In the genomic region with DNA sequence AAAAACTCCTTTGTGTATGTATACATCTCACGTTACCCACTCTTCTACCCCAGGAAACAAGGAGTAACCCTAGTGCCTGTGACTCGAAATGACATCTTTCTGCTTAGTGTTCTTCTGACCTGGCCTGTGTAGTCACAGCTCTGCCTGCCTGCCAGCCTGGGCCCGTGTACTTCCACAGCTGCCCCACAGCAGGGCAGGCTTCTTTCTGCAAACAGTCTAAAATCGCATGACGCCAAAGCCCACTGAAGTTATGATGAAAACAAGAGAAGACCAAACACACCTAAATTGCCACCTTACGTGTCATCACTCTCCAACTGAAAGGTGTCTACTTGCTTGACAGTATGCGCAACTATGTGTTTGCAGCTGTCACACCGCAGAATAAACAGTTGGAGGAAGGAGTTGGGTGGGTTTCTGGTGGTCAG, we compare ENCODE assay signal across 8 cellular contexts. TPM values are rescaled to one million over a fixed set of nuclear protein-coding genes. Genes with fewer than 3 reads are reported as not detected.
DNase-seq lines count a peak whose midpoint lies in the region; ATAC-seq and TF ChIP-seq lines count a peak whose summit lies in the region.

No MANE protein-coding gene starts in this region.

- no peak for ATAC-seq in activated CD8-positive, alpha-beta T cell treated with anti-CD3 and anti-CD28 coated beads, Interleukin-2, amount 10 ng/mL, durations not matched to agents 7 days and 5 days
- ATAC-seq in GM19395 (IDR thresholded peaks at IDR 0.05; ENCODE audit: unreplicated experiment) = no peak
- ATAC-seq in GM21526 (IDR thresholded peaks at IDR 0.05; ENCODE audit: low FRiP score, unreplicated experiment) = no peak

- H3K27ac ChIP-seq in MM.1S (ENCODE audit: low read length) (peak overlapping the region; percentile 36; the same call in 1 of the 2 replicates), neural progenitor cell (no peak overlapping the region)

- H3F3A ChIP-seq in MM.1S (ENCODE audit: insufficient read depth, low read length) (peaks cover 11% of the 10 kb centered on the region; the same call in 1 of the 2 replicates), neural progenitor cell (ENCODE audit: low read depth) (peaks cover 25% of the 10 kb centered on the region)

- H3K27me3 ChIP-seq in MM.1S (replicated peaks; ENCODE audit: insufficient read depth, low read length) (no peaks in the 10 kb centered on the region), neural progenitor cell (peaks cover 25% of the 10 kb centered on the region)

- H4K20me1 ChIP-seq in MM.1S (ENCODE audit: insufficient read depth, low read length) (no peaks in the 10 kb centered on the region), neural progenitor cell (ENCODE audit: low read depth) (peaks cover 14% of the 10 kb centered on the region)

- TF ChIP-seq CTCF in MM.1S (IDR thresholded peaks at IDR 0.05; ENCODE audit: low read length) (peak; percentile 39), neural progenitor cell (IDR thresholded peaks at IDR 0.05) (peak; percentile 19)

- peaks cover 62% of the 10 kb centered on the region for H3K27me3 Mint-ChIP-seq in activated CD8-positive, alpha-beta T cell treated with anti-CD3 and anti-CD28 coated beads, Interleukin-2, amount 10 ng/mL, durations not matched to agents 7 days and 5 days (ENCODE audit: low read depth)
- peaks cover 15% of the 10 kb centered on the region for H3K27me3 Mint-ChIP-seq in neural progenitor cell (ENCODE audit: insufficient read depth, low read depth)

- 0 out of 2 replicates have a peak, but pooled peaks cover 8% of the 10 kb centered on the region for H3K4me1 ChIP-seq in MM.1S (ENCODE audit: low read length)
- H3K4me1 ChIP-seq in neural progenitor cell = peaks cover 24% of the 10 kb centered on the region

- H3K4me3 ChIP-seq in MM.1S (ENCODE audit: low read length) = peak overlapping the region; percentile 94
- peak overlapping the region; percentile 97 for H3K4me3 ChIP-seq in neural progenitor cell

- no peaks in the 10 kb centered on the region for H3K9me2 ChIP-seq in MM.1S (replicated peaks; ENCODE audit: insufficient read depth, low read length)

- peak overlapping the region; percentile 84 for H3K4me2 ChIP-seq in MM.1S (ENCODE audit: low read depth, low read length)
- H3K4me2 ChIP-seq in neural progenitor cell = peak overlapping the region; percentile 86

- no peak overlapping the region for H3K27ac Mint-ChIP-seq in activated CD8-positive, alpha-beta T cell treated with anti-CD3 and anti-CD28 coated beads, Interleukin-2, amount 10 ng/mL, durations not matched to agents 7 days and 5 days
- H3K27ac Mint-ChIP-seq in neural progenitor cell = no peak overlapping the region

- DNase-seq in DMS79 (lab: John Stamatoyannopoulos, UW) = peak; percentile 40
- peak; percentile 58 for DNase-seq in MM.1S
- no peak for DNase-seq in activated CD8-positive, alpha-beta T cell treated with anti-CD3 and anti-CD28 coated beads, Interleukin-2, amount 10 ng/mL, durations not matched to agents 7 days and 5 days
- DNase-seq in glomerular visceral epithelial cell (ENCODE audit: extremely low spot score) = peak; percentile 26
- peak; percentile 48 for DNase-seq in neural progenitor cell (ENCODE audit: low spot score)
- no peak for DNase-seq in COLO829 (ENCODE audit: low spot score)

- H3K79me2 ChIP-seq in MM.1S (ENCODE audit: low read length) = peaks cover 45% of the 10 kb centered on the region
- H3K79me2 ChIP-seq in neural progenitor cell (ENCODE audit: low read depth) = peaks cover 58% of the 10 kb centered on the region

- CTCF ChIA-PET in activated CD8-positive, alpha-beta T cell treated with anti-CD3 and anti-CD28 coated beads, Interleukin-2, amount 10 ng/mL, durations not matched to agents 7 days and 5 days (lab: Charles Lee) = interaction anchor here (1.4 to 4.3 kb wide), 2 partner anchors 29 to 312 kb away, joined by 3 to 23 read pairs; no protein-coding TSS in a partner anchor

- no peaks in the 10 kb centered on the region for H3K36me3 ChIP-seq in MM.1S (replicated peaks; ENCODE audit: insufficient read depth, low read length)
- no peaks in the 10 kb centered on the region for H3K36me3 ChIP-seq in neural progenitor cell

- POLR2A ChIA-PET in activated CD8-positive, alpha-beta T cell treated with anti-CD3 and anti-CD28 coated beads, Interleukin-2, amount 10 ng/mL, durations not matched to agents 7 days and 5 days (lab: Charles Lee) = no interaction called here

- peak overlapping the region; percentile 48 for H2AFZ ChIP-seq in MM.1S (ENCODE audit: low read length)
- no peak overlapping the region for H2AFZ ChIP-seq in neural progenitor cell (replicated peaks)

- no peaks in the 10 kb centered on the region for H3K36me3 Mint-ChIP-seq in activated CD8-positive, alpha-beta T cell treated with anti-CD3 and anti-CD28 coated beads, Interleukin-2, amount 10 ng/mL, durations not matched to agents 7 days and 5 days (ENCODE audit: low read depth)
- peaks cover 4% of the 10 kb centered on the region for H3K36me3 Mint-ChIP-seq in neural progenitor cell

- no peaks in the 10 kb centered on the region for H3K9me3 Mint-ChIP-seq in activated CD8-positive, alpha-beta T cell treated with anti-CD3 and anti-CD28 coated beads, Interleukin-2, amount 10 ng/mL, durations not matched to agents 7 days and 5 days (ENCODE audit: insufficient read depth)
- H3K9me3 Mint-ChIP-seq in neural progenitor cell = no peaks in the 10 kb centered on the region

- H3K9me3 ChIP-seq in MM.1S (replicated peaks; ENCODE audit: insufficient read depth, low read length) (no peaks in the 10 kb centered on the region), neural progenitor cell (ENCODE audit: low read depth) (no peaks in the 10 kb centered on the region)

- peak overlapping the region; percentile 61 for H3K4me3 Mint-ChIP-seq in activated CD8-positive, alpha-beta T cell treated with anti-CD3 and anti-CD28 coated beads, Interleukin-2, amount 10 ng/mL, durations not matched to agents 7 days and 5 days
- H3K4me3 Mint-ChIP-seq in neural progenitor cell = peak overlapping the region; percentile 96

- peaks cover 11% of the 10 kb centered on the region for H3K4me1 Mint-ChIP-seq in activated CD8-positive, alpha-beta T cell treated with anti-CD3 and anti-CD28 coated beads, Interleukin-2, amount 10 ng/mL, durations not matched to agents 7 days and 5 days (ENCODE audit: low read depth)
- peaks cover 26% of the 10 kb centered on the region for H3K4me1 Mint-ChIP-seq in neural progenitor cell

- peak overlapping the region; percentile 66; the same call in 1 of the 2 replicates for H3K9ac ChIP-seq in MM.1S (ENCODE audit: low read length)
- no peak overlapping the region for H3K9ac ChIP-seq in neural progenitor cell

RNA-seq across cellular contexts. Expression of gene GAREM1, which starts 1.5 kb away (rescaled TPM):
- not detected for total RNA-seq in activated CD8-positive, alpha-beta T cell treated with anti-CD3 and anti-CD28 coated beads, Interleukin-2, amount 10 ng/mL, durations not matched to agents 7 days and 5 days
- 5.1 and 6.2 TPM in 2 replicates for total RNA-seq in neural progenitor cell (ENCODE audit: low replicate concordance)

Comparison
In these comparisons a context has a peak if more than half of its experiments do, and no peak if none do; other contexts are left out.
1. DNase-seq: peak in DMS79 (single experiment), MM.1S (single experiment), glomerular visceral epithelial cell (single experiment) and neural progenitor cell (single experiment); none in activated CD8-positive, alpha-beta T cell treated with anti-CD3 and anti-CD28 coated beads, Interleukin-2, amount 10 ng/mL, durations not matched to agents 7 days and 5 days (single experiment) and COLO829 (single experiment).